8 cellular contexts compared by ENCODE assay signal in genomic region chr2:177983183-177983788, GRCh38.
DNase-seq lines count a peak whose midpoint lies in the region; ATAC-seq, FAIRE-seq and TF ChIP-seq lines count a peak whose summit lies in the region.

No MANE protein-coding gene starts in this region.

- H3K4me3 Mint-ChIP-seq in astrocyte (ENCODE audit: unreplicated experiment), result no peak overlapping the region

- TF ChIP-seq POLR2A in transverse colon (IDR thresholded peaks at IDR 0.05), result no peak

- no peak overlapping the region for H2AFZ ChIP-seq in astrocyte (ENCODE audit: low read depth, low read length)

- DNase-seq in DMS79 treated with DMSO at 0.1 percent for 48 hours (lab: John Stamatoyannopoulos, UW), result peak; percentile 43
- DNase-seq in NCI-H510A treated with DMSO at 0.1 percent for 48 hours (lab: John Stamatoyannopoulos, UW), result peak; percentile 93
- DNase-seq in astrocyte (ENCODE audit: low read depth), result peak; percentile 42
- DNase-seq in inferior parietal cortex (ENCODE audit: extremely low spot score), result peak; percentile 44
- DNase-seq in transverse colon, result peak; percentile 16
- no peak for DNase-seq in central memory CD4-positive, alpha-beta T cell

- H3K79me2 ChIP-seq in astrocyte (ENCODE audit: insufficient read depth, low read length), result no peaks in the 10 kb centered on the region

- peak overlapping the region; percentile 18 for H3K27ac Mint-ChIP-seq in astrocyte (ENCODE audit: unreplicated experiment)

- H3K36me3 Mint-ChIP-seq in astrocyte (ENCODE audit: low read depth, unreplicated experiment), result no peaks in the 10 kb centered on the region

- no peaks in the 10 kb centered on the region for H4K20me1 ChIP-seq in astrocyte (ENCODE audit: insufficient read depth, low read length)

- 0 to 2% methylated on average over 2 of the region's 2 CpGs for WGBS in transverse colon (ENCODE audit: low coverage in 1 of 2), 2 donors

- no peak for TF ChIP-seq EP300 in transverse colon (IDR thresholded peaks at IDR 0.05; ENCODE audit: low read depth)

- H3K4me1 ChIP-seq in astrocyte (ENCODE audit: insufficient read depth, low read length), result peaks cover 3% of the 10 kb centered on the region
- H3K4me1 ChIP-seq in transverse colon, result peaks cover 0 to 9% (median 0%) of the 10 kb centered on the region in 4 donors

- H3K9me3 ChIP-seq in astrocyte (ENCODE audit: insufficient read depth, low read depth, low read length), result no peaks in the 10 kb centered on the region
- no peaks in the 10 kb centered on the region for H3K9me3 ChIP-seq in transverse colon

- FAIRE-seq in astrocyte (lab: Jason Lieb, UNC), result no peak

- intact Hi-C loops in transverse colon (cut with DNase I; ENCODE audit: low total_unique reads), result no loop called here

- H3K4me1 Mint-ChIP-seq in astrocyte (ENCODE audit: low read depth, unreplicated experiment), result peaks cover 9% of the 10 kb centered on the region

- no peak overlapping the region for H3K9ac ChIP-seq in astrocyte (ENCODE audit: low read length)

- H3K27ac ChIP-seq in astrocyte (ENCODE audit: low read depth, low read length), result no peak overlapping the region
- no peak overlapping the region for H3K27ac ChIP-seq in transverse colon

- H3K36me3 ChIP-seq in astrocyte (ENCODE audit: insufficient read depth, low read length) (no peaks in the 10 kb centered on the region), transverse colon (no peaks in the 10 kb centered on the region)

- H3K4me3 ChIP-seq in astrocyte (ENCODE audit: insufficient read depth, low read depth, low read length) (no peak overlapping the region), transverse colon (no peak overlapping the region)

- no peak overlapping the region for H3K4me2 ChIP-seq in astrocyte (ENCODE audit: low read length)

- in situ Hi-C loops in transverse colon (cut with MboI; ENCODE audit: low pct_ligation_motif_present in 1 of 4, low pct_unique_long_range_greater_than_20kb in 1 of 4, low sequenced_read_pairs in 3 of 4), result no loop called here

- peak; percentile 95 for TF ChIP-seq CTCF in astrocyte (IDR thresholded peaks at IDR 0.05; ENCODE audit: insufficient read depth, low read depth, low read length)
- TF ChIP-seq CTCF in transverse colon (IDR thresholded peaks at IDR 0.05), result peak; percentile 41 to 70 (median 58)

- ATAC-seq in GM19397 (IDR thresholded peaks at IDR 0.05; ENCODE audit: unreplicated experiment), result peak; percentile 75
- ATAC-seq in HG03521 (IDR thresholded peaks at IDR 0.05; ENCODE audit: unreplicated experiment), result peak; percentile 70

- H3K9me3 Mint-ChIP-seq in astrocyte (ENCODE audit: unreplicated experiment), result no peaks in the 10 kb centered on the region

- no peaks in the 10 kb centered on the region for H3K27me3 ChIP-seq in astrocyte (ENCODE audit: insufficient read depth, low read length)
- H3K27me3 ChIP-seq in transverse colon, result no peaks in the 10 kb centered on the region

- H3K27me3 Mint-ChIP-seq in astrocyte (ENCODE audit: low read depth, unreplicated experiment), result no peaks in the 10 kb centered on the region
